In the genomic region with DNA sequence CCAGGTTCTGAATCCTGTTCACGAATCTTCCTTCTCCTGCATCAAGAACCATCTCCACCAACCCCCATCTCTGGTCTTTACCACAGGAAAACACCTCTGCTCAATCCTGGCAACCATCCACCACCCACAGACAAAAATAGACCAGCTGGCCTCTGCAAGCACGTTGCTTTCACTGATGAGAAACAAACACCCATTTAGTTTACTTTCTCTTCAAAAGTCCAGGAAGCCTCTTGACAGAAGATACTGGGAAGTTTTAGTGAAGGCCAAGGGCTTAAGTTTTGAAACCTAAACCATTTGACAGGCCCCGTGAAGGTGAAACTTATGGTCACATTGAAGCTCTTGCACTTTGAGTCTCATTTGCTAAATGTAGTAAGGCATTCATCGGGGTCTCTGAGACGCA, we compare ENCODE assay signal across 8 cellular contexts.
DNase-seq lines count a peak whose midpoint lies in the region; TF ChIP-seq lines count a peak whose summit lies in the region.
"Had no signal": no experiment of that assay in that cellular context is flagged by ENCODE, and none has a peak within 500 bp of the region (broad histone marks: within the 10 kb centered on the region; RNA-seq: fewer than 3 reads in every experiment).

No MANE protein-coding gene starts in this region.

- H3K4me3 Mint-ChIP-seq in mesothelial cell of epicardium = no peak overlapping the region
- H3K4me3 Mint-ChIP-seq: memory B cell had no signal

- TF ChIP-seq CTCF in GM13976 (IDR thresholded peaks at IDR 0.05; ENCODE audit: borderline replicate concordance, control extremely low read depth, extremely low read depth, insufficient read depth, missing control alignments) (no peak), mesothelial cell of epicardium (IDR thresholded peaks at IDR 0.05; ENCODE audit: unreplicated experiment) (no peak)

- in situ Hi-C loops in GM13976 (cut with MboI; ENCODE audit: low sequenced_read_pairs, unreplicated experiment) = no loop called here

- no peaks in the 10 kb centered on the region for H3K27me3 Mint-ChIP-seq in mesothelial cell of epicardium (ENCODE audit: low read depth)
- H3K27me3 Mint-ChIP-seq: memory B cell had no signal

- H3K36me3 Mint-ChIP-seq in mesothelial cell of epicardium = no peaks in the 10 kb centered on the region
- H3K36me3 Mint-ChIP-seq: memory B cell had no signal

- no peaks in the 10 kb centered on the region for H3K4me1 Mint-ChIP-seq in mesothelial cell of epicardium

- DNase-seq in GM13976 (ENCODE audit: low spot score) (peak; percentile 46), H4 (ENCODE audit: low spot score) (peak; percentile 69), NCI-H69 (lab: John Stamatoyannopoulos, UW) (peak; percentile 12), fibroblast of gingiva (ENCODE audit: low read depth) (peak; percentile 12), ureter (ENCODE audit: low spot score) (peak; percentile 51), midbrain (lab: John Stamatoyannopoulos, UW) (no peak), mesothelial cell of epicardium (ENCODE audit: low spot score in 2 of 2, unreplicated experiment in 2 of 2) (no peak)

- no peaks in the 10 kb centered on the region for H3K9me3 Mint-ChIP-seq in mesothelial cell of epicardium
- H3K9me3 Mint-ChIP-seq: memory B cell had no signal

- no peak overlapping the region for H3K27ac Mint-ChIP-seq in mesothelial cell of epicardium
- H3K27ac Mint-ChIP-seq: memory B cell had no signal

Comparison
In these comparisons a context has a peak if more than half of its experiments do, and no peak if none do; other contexts are left out.
1. DNase-seq: peak in GM13976 (single experiment), H4 (single experiment), NCI-H69 (single experiment), fibroblast of gingiva (single experiment) and ureter (single experiment); none in midbrain (single experiment) and mesothelial cell of epicardium (0 of 2).